Comparison of ENCODE assay signal across 26 cellular contexts in genomic region chr10:9944690-9945089, GRCh38.
"Had no signal": no experiment of that assay in that cellular context is flagged by ENCODE, and none has a peak within 500 bp of the region (broad histone marks: within the 10 kb centered on the region; RNA-seq: fewer than 3 reads in every experiment).

No MANE protein-coding gene starts in this region.

- ATAC-seq: effector memory CD8-positive, alpha-beta T cell; esophagus mucosa; gastrocnemius medialis; heart right ventricle; left cardiac atrium; left lung; left ventricle myocardium superior; lower lobe of right lung; mucosa of descending colon had no signal

- H3K27ac Mint-ChIP-seq: dendritic cell treated with granulocyte-macrophage colony-stimulating factor and Interleukin-4, amounts not matched to agents 40 ng/mL and 50 ng/mL, for 4 days; effector memory CD8-positive, alpha-beta T cell; endodermal cell; mesothelial cell of epicardium had no signal

- H3K4me3 ChIP-seq: colonic mucosa, esophagus squamous epithelium, gastrocnemius medialis, heart right ventricle, left lung, lower lobe of right lung, mucosa of descending colon had no signal

- H3K9me3 Mint-ChIP-seq: dendritic cell treated with granulocyte-macrophage colony-stimulating factor and Interleukin-4, amounts not matched to agents 40 ng/mL and 50 ng/mL, for 4 days; endodermal cell; mesothelial cell of epicardium had no signal

- H3K27me3 Mint-ChIP-seq: dendritic cell treated with granulocyte-macrophage colony-stimulating factor and Interleukin-4, amounts not matched to agents 40 ng/mL and 50 ng/mL, for 4 days; effector memory CD8-positive, alpha-beta T cell had no signal

- FAIRE-seq: endometrium, islet of Langerhans, keratinocyte had no signal

- DNase-seq: colonic mucosa; cortex of kidney; effector CD8-positive, alpha-beta T cell; effector memory CD8-positive, alpha-beta T cell; endodermal cell; erythroblast; esophagus squamous epithelium; foreskin fibroblast; foreskin melanocyte; gastrocnemius medialis; glutamatergic neuron; head of caudate nucleus; heart right ventricle; hippocampal formation; left cardiac atrium; left lung; left ventricle myocardium superior; lower lobe of right lung; mesenchymal stem cell; mucosa of descending colon had no signal

- H3K4me1 Mint-ChIP-seq: endodermal cell had no signal

- H3K36me3 Mint-ChIP-seq: mesothelial cell of epicardium had no signal

- H3K4me3 Mint-ChIP-seq: dendritic cell treated with granulocyte-macrophage colony-stimulating factor and Interleukin-4, amounts not matched to agents 40 ng/mL and 50 ng/mL, for 4 days; effector memory CD8-positive, alpha-beta T cell; endodermal cell; mesothelial cell of epicardium had no signal
